10 cellular contexts compared by ENCODE assay signal in the genomic region with DNA sequence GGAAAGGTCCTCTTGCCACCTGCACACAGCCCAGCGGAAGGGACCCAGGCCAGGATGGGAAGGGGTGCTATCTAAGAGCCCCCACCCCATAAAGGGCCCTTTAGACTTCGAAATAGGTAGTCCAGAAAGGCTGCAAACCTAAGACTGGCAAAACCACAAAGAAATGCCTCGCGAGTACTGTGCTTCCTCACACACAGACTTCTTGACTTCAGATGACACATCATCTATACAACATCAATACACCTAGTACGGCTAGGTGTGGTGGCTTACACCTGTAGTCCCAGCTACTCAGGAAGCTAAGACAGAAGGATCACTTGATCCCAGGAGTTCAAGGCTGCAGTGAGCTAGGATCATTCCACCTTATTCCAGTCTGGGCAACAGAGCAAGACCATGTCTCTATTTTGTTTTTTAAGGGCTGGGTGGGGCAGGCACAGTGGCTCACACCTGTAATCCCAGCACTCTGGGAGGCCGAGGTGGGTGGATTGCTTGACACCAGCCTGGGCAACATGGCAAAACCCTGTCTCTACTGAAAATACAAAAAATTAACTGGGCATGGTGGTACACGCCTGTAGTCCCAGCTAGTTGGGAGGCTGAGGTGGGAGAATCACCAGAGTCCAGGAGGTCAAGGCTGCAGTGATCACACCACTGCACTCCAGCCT.
DNase-seq lines count a peak whose midpoint lies in the region; ATAC-seq and TF ChIP-seq lines count a peak whose summit lies in the region.
"Had no signal": no experiment of that assay in that cellular context is flagged by ENCODE, and none has a peak within 500 bp of the region (broad histone marks: within the 10 kb centered on the region; RNA-seq: fewer than 3 reads in every experiment).

No MANE protein-coding gene starts in this region.

- DNase-seq in DMS53 (lab: John Stamatoyannopoulos, UW) (peak; percentile 68), DMS53 treated with DMSO at 0.1 percent for 48 hours (lab: John Stamatoyannopoulos, UW; ENCODE audit: unreplicated experiment) (no peak), Panc1 (ENCODE audit: low read depth, low spot score) (no peak), kidney tubule cell (ENCODE audit: low spot score) (peak; percentile 53), NCI-H1694 (lab: John Stamatoyannopoulos, UW) (no peak), Kasumi-1 (lab: John Stamatoyannopoulos, UW) (no peak)
- DNase-seq: activated gamma-delta T cell; stimulated activated CD4-positive, alpha-beta T cell treated with anti-CD3 and anti-CD28 coated beads, Interleukin-4, amount 100 ng/mL, for 1 hour had no signal

- H3K36me3 ChIP-seq in Panc1 (ENCODE audit: control insufficient read depth, insufficient read depth, low read length) (no peaks in the 10 kb centered on the region), subcutaneous abdominal adipose tissue (ENCODE audit: control insufficient read depth in 5 of 5, insufficient read depth in 5 of 5, low read length in 5 of 5) (peaks cover 0 to 16% (median 2%) of the 10 kb centered on the region in 5 donors)

- H3K9ac ChIP-seq in subcutaneous abdominal adipose tissue (ENCODE audit: low read length in 5 of 5) = no peak overlapping the region

- BruUV-seq in Panc1 (replicated peaks; lab: Mats Ljungman, UMichigan) = no TSS peak

- intact Hi-C loops in Panc1 (cut with micrococcal nuclease; ENCODE audit: unreplicated experiment) = loop anchor here (10.0 kb wide), 1 partner anchor 94 kb away; no protein-coding TSS in a partner anchor

- H3K27ac ChIP-seq in Panc1 (ENCODE audit: low read length) = peak overlapping the region; percentile 91
- H3K27ac ChIP-seq in subcutaneous abdominal adipose tissue (ENCODE audit: low read depth, low read length) = peak overlapping the region; percentile 90

- H3K27me3 ChIP-seq in Panc1 (ENCODE audit: control insufficient read depth, insufficient read depth, low read length) (no peaks in the 10 kb centered on the region), subcutaneous abdominal adipose tissue (ENCODE audit: control insufficient read depth in 5 of 5, insufficient read depth in 4 of 5, low read length in 5 of 5) (no peaks in the 10 kb centered on the region)

- ATAC-seq in Panc1 (no peak), HG02840 (IDR thresholded peaks at IDR 0.05; ENCODE audit: low FRiP score, unreplicated experiment) (no peak)

- H3K4me1 ChIP-seq in Panc1 (ENCODE audit: control insufficient read depth, insufficient read depth, low read length) (peaks cover 60% of the 10 kb centered on the region), subcutaneous abdominal adipose tissue (ENCODE audit: control insufficient read depth in 5 of 5, insufficient read depth in 5 of 5, low read length in 5 of 5) (peaks cover 10 to 51% (median 49%) of the 10 kb centered on the region in 5 donors)

- H3K4me3 ChIP-seq in Panc1 (ENCODE audit: low read depth in 2 of 2, low read length in 2 of 2) (no peak overlapping the region), subcutaneous abdominal adipose tissue (ENCODE audit: low read depth in 1 of 5, low read length in 5 of 5) (no peak overlapping the region)

- H3K9me3 ChIP-seq in Panc1 (ENCODE audit: control insufficient read depth, insufficient read depth, low read depth, low read length) (no peaks in the 10 kb centered on the region), subcutaneous abdominal adipose tissue (ENCODE audit: control insufficient read depth in 5 of 5, low read length in 5 of 5) (no peaks in the 10 kb centered on the region)

- POLR2A ChIA-PET in Panc1 (lab: Charles Lee) = interaction anchor here (0.6 kb wide), 1 partner anchor 52 kb away, joined by 4 read pairs; no protein-coding TSS in a partner anchor

- no peak for TF ChIP-seq CTCF in Panc1 (IDR thresholded peaks at IDR 0.05)

- in situ Hi-C loops in Panc1 (cut with HindIII; ENCODE audit: low pct_unique_long_range_greater_than_20kb, low sequenced_read_pairs) = no loop called here

- CTCF ChIA-PET in Panc1 (lab: Charles Lee) = interaction anchor here (1.3 to 1.4 kb wide), 2 partner anchors 118 to 151 kb away, joined by 4 read pairs; no protein-coding TSS in a partner anchor

Comparison
In these comparisons a context has a peak if more than half of its experiments do, and no peak if none do; other contexts are left out.
1. DNase-seq: peak in DMS53 (single experiment) and kidney tubule cell (single experiment); none in DMS53 treated with DMSO at 0.1 percent for 48 hours (single experiment), Panc1 (single experiment), NCI-H1694 (single experiment) and Kasumi-1 (0 of 2).